In genomic region chr3:196007744-196008143, GRCh38 we compare ENCODE assay signal across 29 cellular contexts.
"Had no signal": no experiment of that assay in that cellular context is flagged by ENCODE, and none has a peak within 500 bp of the region (broad histone marks: within the 10 kb centered on the region; RNA-seq: fewer than 3 reads in every experiment).

No MANE protein-coding gene starts in this region.

- ATAC-seq: activated CD4-positive, CD25-positive, alpha-beta regulatory T cell treated with anti-CD3 and anti-CD28 coated beads, Interleukin-2, amount 50 U/mL, for 24 hours; activated T-cell treated with anti-CD3 and anti-CD28 coated beads, Interleukin-2, amount 50 U/mL, for 72 hours; effector memory CD8-positive, alpha-beta T cell; T-helper 17 cell had no signal

- DNase-seq: activated B cell treated with CpG ODN at 0.5 μM for 24 hours; activated CD4-positive, alpha-beta memory T cell treated with anti-CD3 and anti-CD28 coated beads, Interleukin-2, amount 10 ng/mL, durations not matched to agents 7 days and 5 days; activated CD4-positive, alpha-beta T cell treated with anti-CD3 and anti-CD28 coated beads, Interleukin-2, amount 10 ng/mL, durations not matched to agents 7 days and 5 days; activated CD4-positive, alpha-beta T cell treated with anti-CD3 and anti-CD28 coated beads, Interleukin-2, amount 50 U/mL, for 4 hours; activated CD8-positive, alpha-beta memory T cell treated with anti-CD3 and anti-CD28 coated beads, Interleukin-2, amount 50 U/mL, for 48 hours; activated gamma-delta T cell; activated naive CD4-positive, alpha-beta T cell treated with anti-CD3 and anti-CD28 coated beads, Interleukin-2, amount 50 U/mL, for 16 hours; activated naive CD4-positive, alpha-beta T cell treated with Interleukin-2 at 50 U/mL for 16 hours; activated T-cell treated with anti-CD3 and anti-CD28 coated beads for 4 hours; activated T-cell treated with anti-CD3 and anti-CD28 coated beads, Interleukin-2, amount 50 U/mL, for 24 hours; activated T-cell treated with anti-CD3 and anti-CD28 coated beads, Interleukin-2, amount 50 U/mL, for 72 hours; amniotic stem cell; anterior cingulate cortex; brain microvascular endothelial cell; cortex of kidney; dermis blood vessel endothelial cell; effector CD4-positive, alpha-beta T cell; effector memory CD8-positive, alpha-beta T cell; foreskin fibroblast; head of caudate nucleus; T-helper 1 cell; T-helper 17 cell; T1000; WERI-Rb-1 had no signal

- H3K4me1 Mint-ChIP-seq: activated B cell treated with CpG ODN at 0.5 μM for 24 hours; activated CD4-positive, alpha-beta memory T cell treated with anti-CD3 and anti-CD28 coated beads, Interleukin-2, amount 10 ng/mL, durations not matched to agents 7 days and 5 days; activated CD4-positive, alpha-beta T cell treated with anti-CD3 and anti-CD28 coated beads, Interleukin-2, amount 10 ng/mL, durations not matched to agents 7 days and 5 days; central memory CD8-positive, alpha-beta T cell had no signal

- H3K27ac ChIP-seq: brain microvascular endothelial cell, epithelial cell of prostate, WERI-Rb-1 had no signal

- H3K36me3 ChIP-seq: brain microvascular endothelial cell, WERI-Rb-1 had no signal

- H3K4me3 Mint-ChIP-seq: activated B cell treated with CpG ODN at 0.5 μM for 24 hours; activated CD4-positive, alpha-beta memory T cell treated with anti-CD3 and anti-CD28 coated beads, Interleukin-2, amount 10 ng/mL, durations not matched to agents 7 days and 5 days; activated CD4-positive, alpha-beta T cell treated with anti-CD3 and anti-CD28 coated beads, Interleukin-2, amount 10 ng/mL, durations not matched to agents 7 days and 5 days; activated naive CD8-positive, alpha-beta T cell; activated T-cell treated with anti-CD3 and anti-CD28 coated beads, Interleukin-2, amount 50 U/mL, for 24 hours; activated T-cell treated with anti-CD3 and anti-CD28 coated beads, Interleukin-2, amount 50 U/mL, for 72 hours; central memory CD8-positive, alpha-beta T cell; effector memory CD8-positive, alpha-beta T cell; T-helper 17 cell; T-helper 2 cell treated with Interferon-gamma antibody and Interleukin-4, amounts not matched to agents 5 μg/mL and 100 μg/mL, for 36 hours had no signal

- H3K27ac Mint-ChIP-seq: activated B cell treated with CpG ODN at 0.5 μM for 24 hours; activated CD4-positive, alpha-beta memory T cell treated with anti-CD3 and anti-CD28 coated beads, Interleukin-2, amount 10 ng/mL, durations not matched to agents 7 days and 5 days; activated CD4-positive, alpha-beta T cell treated with anti-CD3 and anti-CD28 coated beads, Interleukin-2, amount 10 ng/mL, durations not matched to agents 7 days and 5 days; activated naive CD8-positive, alpha-beta T cell; activated T-cell treated with anti-CD3 and anti-CD28 coated beads, Interleukin-2, amount 50 U/mL, for 24 hours; activated T-cell treated with anti-CD3 and anti-CD28 coated beads, Interleukin-2, amount 50 U/mL, for 72 hours; effector memory CD8-positive, alpha-beta T cell; T-helper 17 cell; T-helper 2 cell treated with Interferon-gamma antibody and Interleukin-4, amounts not matched to agents 5 μg/mL and 100 μg/mL, for 36 hours had no signal

- H3K9me3 Mint-ChIP-seq: activated B cell treated with CpG ODN at 0.5 μM for 24 hours; activated CD4-positive, alpha-beta memory T cell treated with anti-CD3 and anti-CD28 coated beads, Interleukin-2, amount 10 ng/mL, durations not matched to agents 7 days and 5 days; activated CD4-positive, alpha-beta T cell treated with anti-CD3 and anti-CD28 coated beads, Interleukin-2, amount 10 ng/mL, durations not matched to agents 7 days and 5 days; activated T-cell treated with anti-CD3 and anti-CD28 coated beads, Interleukin-2, amount 50 U/mL, for 72 hours; central memory CD8-positive, alpha-beta T cell; effector memory CD8-positive, alpha-beta T cell had no signal
